In the genomic region with DNA sequence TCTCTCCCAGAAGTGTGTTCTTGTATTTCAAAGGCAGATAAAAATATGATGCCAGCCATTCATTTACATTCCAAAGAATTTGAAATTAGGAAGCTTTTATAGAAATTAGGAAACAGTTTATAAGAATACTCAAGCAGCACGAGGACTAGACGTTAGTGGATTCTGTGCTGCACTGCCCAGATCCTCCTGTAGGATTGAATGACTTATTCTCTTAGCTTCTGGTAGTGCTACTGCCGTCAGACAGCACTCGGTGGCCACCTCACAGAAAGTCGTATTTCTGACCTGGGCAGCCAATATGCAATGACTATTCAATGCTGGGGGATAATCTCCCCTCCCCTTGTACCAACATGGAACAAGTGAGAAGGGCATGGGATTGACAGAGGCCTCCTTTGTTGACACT, we compare ENCODE assay signal across 15 cellular contexts.
DNase-seq lines count a peak whose midpoint lies in the region; ATAC-seq, FAIRE-seq and TF ChIP-seq lines count a peak whose summit lies in the region.
"Had no signal": no experiment of that assay in that cellular context is flagged by ENCODE, and none has a peak within 500 bp of the region (broad histone marks: within the 10 kb centered on the region; RNA-seq: fewer than 3 reads in every experiment).

No MANE protein-coding gene starts in this region.

- in situ Hi-C loops in GM12878 (cut with MboI) = loop anchor here (25.0 kb wide), 1 partner anchor 888 kb away; no protein-coding TSS in a partner anchor

- H3K27me3 ChIP-seq in GM12878 (replicated peaks in 1 of 2; ENCODE audit: control insufficient read depth in 2 of 2, insufficient read depth in 2 of 2, low read length in 1 of 2) (no peaks in the 10 kb centered on the region), kidney epithelial cell (ENCODE audit: control insufficient read depth, insufficient read depth, low read length) (no peaks in the 10 kb centered on the region)
- H3K27me3 ChIP-seq: BLaER1 had no signal

- RAD21 ChIA-PET in GM12878 (lab: Charles Lee; ENCODE audit: unreplicated experiment) = interaction anchor here (0.8 kb wide), 1 partner anchor 22 kb away, joined by 3 read pairs; no protein-coding TSS in a partner anchor

- FAIRE-seq in GM12878 (lab: Jason Lieb, UNC) (no peak), urothelium cell line (lab: Jason Lieb, UNC) (peak; percentile 62)
- FAIRE-seq: GM12891, HTR-8/SVneo had no signal

- intact Hi-C loops in GM12878 (cut with micrococcal nuclease; ENCODE audit: unreplicated experiment) = no loop called here

- WGBS in GM12878 (ENCODE audit: insufficient coverage, insufficient replicate concordance, low lambda C conversion rate, missing lambda C conversion rate) = 1% methylated on average over 5 of the region's 5 CpGs

- no peaks in the 10 kb centered on the region for H3K36me3 ChIP-seq in GM12878 (ENCODE audit: control insufficient read depth in 2 of 2, insufficient read depth in 2 of 2, low read length in 1 of 2)
- no peaks in the 10 kb centered on the region for H3K36me3 ChIP-seq in kidney epithelial cell (ENCODE audit: control insufficient read depth, insufficient read depth, low read length)
- H3K36me3 ChIP-seq: BLaER1 had no signal

- TF ChIP-seq POLR2A in GM12878 (IDR thresholded peaks at IDR 0.05; ENCODE audit: low read depth, low read length) = no peak

- no peaks in the 10 kb centered on the region for H3K4me1 ChIP-seq in GM12878 (ENCODE audit: control insufficient read depth, insufficient read depth, low read length)
- H3K4me1 ChIP-seq: BLaER1 had no signal

- H3K9me3 ChIP-seq in GM12878 (replicated peaks; ENCODE audit: control insufficient read depth, insufficient read depth, low read length) = no peaks in the 10 kb centered on the region
- H3K9me3 ChIP-seq: BLaER1, Caco-2 had no signal

- H3K4me3 ChIP-seq in GM12878 (no peak overlapping the region), kidney epithelial cell (ENCODE audit: low read depth, low read length) (no peak overlapping the region)
- H3K4me3 ChIP-seq: BLaER1 had no signal

- H3K27ac ChIP-seq in GM12878 (ENCODE audit: control insufficient read depth, insufficient read depth) = no peak overlapping the region
- H3K27ac ChIP-seq: 22Rv1, BLaER1 had no signal

- no peaks in the 10 kb centered on the region for H4K20me1 ChIP-seq in GM12878 (ENCODE audit: control insufficient read depth, insufficient read depth)
- H4K20me1 ChIP-seq: BLaER1 had no signal

- H3K4me2 ChIP-seq in GM12878 (ENCODE audit: control insufficient read depth, insufficient read depth) = no peak overlapping the region
- H3K4me2 ChIP-seq: BLaER1 had no signal

- CTCF ChIA-PET in GM12878 (lab: Yijun Ruan, JAX) = interaction anchor here (0.7 to 3.0 kb wide), 4 partner anchors 11 to 89 kb away, joined by 3 to 7 read pairs (median 4); no protein-coding TSS in a partner anchor
- CTCF ChIA-PET in HEK293T (lab: Yijun Ruan, JAX) = no interaction called here

- POLR2A ChIA-PET in GM12878 (lab: Charles Lee) (no interaction called here), HEK293T (lab: Yijun Ruan, JAX) (no interaction called here)

- TF ChIP-seq RAD21 in GM12878 (IDR thresholded peaks at IDR 0.05; ENCODE audit: insufficient read depth, low read depth, low read length) = no peak

- no TSS peak for BruUV-seq in GM12878 (replicated peaks; lab: Mats Ljungman, UMichigan)

- DNase-seq in DMS 273 (lab: John Stamatoyannopoulos, UW; ENCODE audit: unreplicated experiment) (peak; percentile 1), DMS 273 treated with DMSO at 0.1 percent for 48 hours (lab: John Stamatoyannopoulos, UW) (no peak), GM12878 (ENCODE audit: low read depth, low spot score) (no peak), kidney epithelial cell (ENCODE audit: low read depth) (no peak), urothelium cell line (ENCODE audit: low spot score) (no peak), HEK293T (ENCODE audit: extremely low spot score) (no peak)
- DNase-seq: Caco-2; CD8-positive, alpha-beta memory T cell had no signal

- TF ChIP-seq EP300 in GM12878 (IDR thresholded peaks at IDR 0.05; ENCODE audit: borderline replicate concordance in 1 of 2, control insufficient read depth in 1 of 2, low read depth in 2 of 2, low read length in 2 of 2) = no peak

- SMC1A ChIA-PET in GM12878 (lab: Charles Lee; ENCODE audit: uncharacterized antibody, unreplicated experiment) = interaction anchor here (0.8 to 2.0 kb wide), 5 partner anchors 9 to 66 kb away, joined by 4 to 9 read pairs (median 5); no protein-coding TSS in a partner anchor

- TF ChIP-seq CTCF in GM12878 (IDR thresholded peaks at IDR 0.05 in 2 of 3, conservative IDR thresholded peaks at IDR 0.05 in 1 of 3; ENCODE audit: control insufficient read depth in 2 of 3, extremely low read depth in 1 of 3, insufficient read depth in 1 of 3, low read depth in 3 of 3, low read length in 3 of 3) (no peak), kidney epithelial cell (IDR thresholded peaks at IDR 0.05; ENCODE audit: insufficient read depth, low read length, poor library complexity, severe bottlenecking) (peak; percentile 1)

- no peaks in the 10 kb centered on the region for H3K79me2 ChIP-seq in GM12878 (ENCODE audit: control insufficient read depth, insufficient read depth, low read length)

- ATAC-seq in GM12878 (0 out of 3 replicates have a peak, but pooled peaks have one; percentile 27), GM21360 (IDR thresholded peaks at IDR 0.05; ENCODE audit: unreplicated experiment) (no peak)
- ATAC-seq in activated CD4-positive, CD25-positive, alpha-beta regulatory T cell treated with anti-CD3 and anti-CD28 coated beads, Interleukin-2, amount 50 U/mL, for 24 hours = no peak
- ATAC-seq: HCT116 had no signal

- H3K9ac ChIP-seq in GM12878 (ENCODE audit: control insufficient read depth, insufficient read depth, low read length) = no peak overlapping the region
- H3K9ac ChIP-seq: BLaER1 had no signal

- no peak overlapping the region for H2AFZ ChIP-seq in GM12878 (ENCODE audit: control insufficient read depth, low read depth, low read length)

TF ChIP-seq in GM12878, 131 proteins besides CTCF, POLR2A, EP300 and RAD21 (continues in another document):
- TF ChIP-seq SIX5 (IDR thresholded peaks at IDR 0.05; ENCODE audit: low read depth, low read length, severe bottlenecking) (no peak), MYB (IDR thresholded peaks at IDR 0.05; ENCODE audit: borderline replicate concordance, low read depth, low read length) (no peak), RAD51 (IDR thresholded peaks at IDR 0.05) (no peak), MYC (IDR thresholded peaks at IDR 0.05; ENCODE audit: insufficient read depth, insufficient read length, insufficient replicate concordance, low read length, severe bottlenecking) (no peak)

TF ChIP-seq in HEK293T, 16 proteins besides CTCF, POLR2A, EP300 and RAD21:
- no peak for TF ChIP-seq HDGF (IDR thresholded peaks at IDR 0.05; ENCODE audit: borderline replicate concordance)
- no peak for TF ChIP-seq FOXK2 (IDR thresholded peaks at IDR 0.05)
- TF ChIP-seq NFRKB (IDR thresholded peaks at IDR 0.05) = no peak
- no peak for TF ChIP-seq FOXA1 (IDR thresholded peaks at IDR 0.05)
- TF ChIP-seq ELF4 (IDR thresholded peaks at IDR 0.05) = no peak
- TF ChIP-seq LEF1 (IDR thresholded peaks at IDR 0.05; ENCODE audit: borderline replicate concordance) = no peak
- TF ChIP-seq ARNT (IDR thresholded peaks at IDR 0.05) = no peak
